32 cellular contexts compared by ENCODE assay signal in genomic region chr11:71323876-71324526, GRCh38.
"Had no signal": no experiment of that assay in that cellular context is flagged by ENCODE, and none has a peak within 500 bp of the region (broad histone marks: within the 10 kb centered on the region; RNA-seq: fewer than 3 reads in every experiment).

No MANE protein-coding gene starts in this region.

- H3K9me3 ChIP-seq: adrenal gland, body of pancreas, breast epithelium, SJSA1, SK-N-SH had no signal

- H3K27me3 Mint-ChIP-seq: activated CD4-positive, alpha-beta T cell treated with anti-CD3 and anti-CD28 coated beads, Interleukin-2, amount 10 ng/mL, durations not matched to agents 24 days and 14 days had no signal

- H3K4me1 ChIP-seq: adrenal gland, breast epithelium, SJSA1 had no signal

- H3K27ac ChIP-seq: adrenal gland, body of pancreas, breast epithelium, KMS-11, SJSA1 had no signal

- DNase-seq: activated CD4-positive, alpha-beta T cell treated with anti-CD3 and anti-CD28 coated beads, Interleukin-2, amount 10 ng/mL, durations not matched to agents 24 days and 14 days; activated CD4-positive, alpha-beta T cell treated with anti-CD3 and anti-CD28 coated beads, Interleukin-2, amount 50 U/mL, for 4 hours; activated CD8-positive, alpha-beta T cell treated with anti-CD3 and anti-CD28 coated beads for 36 hours; activated gamma-delta T cell treated with Interleukin-2 at 50 U/mL for 16 hours; activated naive CD4-positive, alpha-beta T cell treated with anti-CD3 and anti-CD28 coated beads for 36 hours; activated T-cell treated with anti-CD3 and anti-CD28 coated beads, Interleukin-2, amount 50 U/mL, for 1 hour; activated T-cell treated with anti-CD3 and anti-CD28 coated beads, Interleukin-2, amount 50 U/mL, for 72 hours; body of pancreas; caudate nucleus; NCI-H1092 treated with DMSO at 0.1 percent for 48 hours; NCI-H1417; NCI-H146; NCI-H187; NCI-H2029 treated with DMSO at 0.1 percent for 48 hours; NCI-H2107; NCI-H2171; NCI-H510A; NCI-H526; NCI-H748 treated with DMSO at 0.1 percent for 48 hours; NK-92 treated with Interleukin-12 subunit alpha and Interleukin-12 subunit beta, amount 100 ng/mL, for 24 hours; SHP77 treated with DMSO at 0.1 percent for 48 hours; SK-N-SH had no signal

- H3K4me1 Mint-ChIP-seq: activated CD4-positive, alpha-beta T cell treated with anti-CD3 and anti-CD28 coated beads, Interleukin-2, amount 10 ng/mL, durations not matched to agents 24 days and 14 days; activated T-helper 17 cell treated with anti-CD3 and anti-CD28 coated beads, Interleukin-2, amount 50 U/mL, for 72 hours had no signal

- H3K9me3 Mint-ChIP-seq: activated CD4-positive, alpha-beta T cell treated with anti-CD3 and anti-CD28 coated beads, Interleukin-2, amount 10 ng/mL, durations not matched to agents 24 days and 14 days; activated CD8-positive, alpha-beta T cell treated with anti-CD3 and anti-CD28 coated beads for 36 hours; activated naive CD4-positive, alpha-beta T cell treated with anti-CD3 and anti-CD28 coated beads for 36 hours; activated T-helper 17 cell treated with anti-CD3 and anti-CD28 coated beads, Interleukin-2, amount 50 U/mL, for 72 hours; T-helper 1 cell treated with Interleukin-12 subunit alpha and Interleukin-12 subunit beta and Interleukin-4 antibody, amounts not matched to agents 30 μg/mL and 1 μg/mL, for 36 hours; T-helper 2 cell treated with Interferon-gamma antibody and Interleukin-4, amounts not matched to agents 5 μg/mL and 100 μg/mL, for 36 hours had no signal

- H3K36me3 ChIP-seq: adrenal gland, breast epithelium, SJSA1 had no signal

- FAIRE-seq: astrocyte, TTC549 had no signal

- H3K9ac ChIP-seq: KMS-11, SK-N-SH had no signal

- ATAC-seq: activated CD8-positive, alpha-beta T cell treated with anti-CD3 and anti-CD28 coated beads for 36 hours; activated naive CD4-positive, alpha-beta T cell treated with anti-CD3 and anti-CD28 coated beads, Interleukin-2, amount 50 U/mL, for 72 hours; activated T-cell treated with anti-CD3 and anti-CD28 coated beads, Interleukin-2, amount 50 U/mL, for 72 hours; activated T-helper 17 cell treated with anti-CD3 and anti-CD28 coated beads, Interleukin-2, amount 50 U/mL, for 72 hours; body of pancreas had no signal

- H3K27ac Mint-ChIP-seq: activated CD4-positive, alpha-beta T cell treated with anti-CD3 and anti-CD28 coated beads, Interleukin-2, amount 10 ng/mL, durations not matched to agents 24 days and 14 days; activated CD8-positive, alpha-beta T cell treated with anti-CD3 and anti-CD28 coated beads for 36 hours; activated naive CD4-positive, alpha-beta T cell treated with anti-CD3 and anti-CD28 coated beads for 36 hours; activated naive CD4-positive, alpha-beta T cell treated with anti-CD3 and anti-CD28 coated beads, Interleukin-2, amount 50 U/mL, for 72 hours; activated T-cell treated with anti-CD3 and anti-CD28 coated beads, Interleukin-2, amount 50 U/mL, for 72 hours; activated T-helper 17 cell treated with anti-CD3 and anti-CD28 coated beads, Interleukin-2, amount 50 U/mL, for 72 hours; T-helper 1 cell treated with Interleukin-12 subunit alpha and Interleukin-12 subunit beta and Interleukin-4 antibody, amounts not matched to agents 30 μg/mL and 1 μg/mL, for 36 hours; T-helper 2 cell treated with Interferon-gamma antibody and Interleukin-4, amounts not matched to agents 5 μg/mL and 100 μg/mL, for 36 hours had no signal

- H3K4me3 Mint-ChIP-seq: activated CD4-positive, alpha-beta T cell treated with anti-CD3 and anti-CD28 coated beads, Interleukin-2, amount 10 ng/mL, durations not matched to agents 24 days and 14 days; activated CD8-positive, alpha-beta T cell treated with anti-CD3 and anti-CD28 coated beads for 36 hours; activated naive CD4-positive, alpha-beta T cell treated with anti-CD3 and anti-CD28 coated beads for 36 hours; activated T-cell treated with anti-CD3 and anti-CD28 coated beads, Interleukin-2, amount 50 U/mL, for 72 hours; activated T-helper 17 cell treated with anti-CD3 and anti-CD28 coated beads, Interleukin-2, amount 50 U/mL, for 72 hours; T-helper 1 cell treated with Interleukin-12 subunit alpha and Interleukin-12 subunit beta and Interleukin-4 antibody, amounts not matched to agents 30 μg/mL and 1 μg/mL, for 36 hours; T-helper 2 cell treated with Interferon-gamma antibody and Interleukin-4, amounts not matched to agents 5 μg/mL and 100 μg/mL, for 36 hours had no signal

- H3K27me3 ChIP-seq: adrenal gland, body of pancreas, breast epithelium, SJSA1 had no signal

- H3K4me3 ChIP-seq: adrenal gland, body of pancreas, breast epithelium, SJSA1 had no signal

- H3K4me2 ChIP-seq: KMS-11, SK-N-SH had no signal
